In the genomic region with DNA sequence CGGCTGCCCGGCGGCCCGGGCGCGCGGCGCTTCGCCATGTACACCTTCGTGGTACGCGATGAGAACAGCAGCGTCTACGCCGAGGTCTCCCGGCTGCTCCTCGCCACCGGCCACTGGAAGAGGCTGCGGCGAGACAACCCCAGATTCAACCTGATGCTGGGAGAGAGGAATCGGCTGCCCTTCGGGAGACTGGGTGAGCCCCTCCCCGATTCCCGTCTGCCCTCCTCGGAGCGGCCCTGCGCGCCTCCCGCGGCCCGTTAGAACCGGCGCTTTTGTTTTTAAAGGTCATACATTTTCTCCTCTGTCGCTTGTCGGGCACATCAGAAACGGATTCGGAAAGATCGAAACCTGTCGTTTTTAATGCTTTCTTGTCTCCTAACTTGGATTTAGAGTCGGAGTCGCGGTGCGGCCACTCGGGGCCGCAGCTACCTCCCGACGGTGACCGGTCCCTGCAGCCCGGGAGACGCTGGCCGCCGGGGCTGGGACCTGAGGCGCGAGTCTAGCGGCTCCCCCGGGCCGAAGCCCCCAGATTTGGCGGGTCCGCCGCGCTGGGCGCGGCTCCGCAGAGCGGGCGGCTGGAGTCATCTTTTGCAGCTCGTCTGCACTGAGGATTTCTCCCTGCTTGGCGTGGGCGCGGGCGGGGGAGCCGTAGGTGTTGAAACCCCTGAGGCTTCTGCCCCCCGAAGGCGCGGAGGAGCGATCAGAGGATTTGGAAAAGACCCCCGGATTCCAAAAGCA, we compare ENCODE assay signal across 7 cellular contexts. TPM values are rescaled to one million over a fixed set of nuclear protein-coding genes. Genes with fewer than 3 reads are reported as not detected.
DNase-seq lines count a peak whose midpoint lies in the region; ATAC-seq and TF ChIP-seq lines count a peak whose summit lies in the region.

No MANE protein-coding gene starts in this region.

- H3K36me3 Mint-ChIP-seq in nephron progenitor cell (ENCODE audit: low read depth) = peaks cover 39% of the 10 kb centered on the region

- TF ChIP-seq CTCF in GM13976 (IDR thresholded peaks at IDR 0.05; ENCODE audit: borderline replicate concordance, control extremely low read depth, extremely low read depth, insufficient read depth, missing control alignments) (no peak), fibroblast of pulmonary artery (IDR thresholded peaks at IDR 0.05; ENCODE audit: low read length, missing control alignments) (no peak), nephron progenitor cell (IDR thresholded peaks at IDR 0.05) (no peak), upper lobe of left lung (IDR thresholded peaks at IDR 0.05) (no peak)

- in situ Hi-C loops in GM13976 (cut with MboI; ENCODE audit: low sequenced_read_pairs, unreplicated experiment) = no loop called here

- peak overlapping the region; percentile 83 for H3K4me3 ChIP-seq in fibroblast of pulmonary artery (replicated peaks; ENCODE audit: low read depth, low read length)
- peak overlapping the region; percentile 81 to 92 (median 88) for H3K4me3 ChIP-seq in upper lobe of left lung

- no peak for TF ChIP-seq EP300 in upper lobe of left lung (IDR thresholded peaks at IDR 0.05)

- ATAC-seq in HG02852 (IDR thresholded peaks at IDR 0.05; ENCODE audit: unreplicated experiment) (peak; percentile 15), upper lobe of left lung (ENCODE audit: low FRiP score in 2 of 2) (peak in 1 of 2 donors; percentile 44)

- H3K4me3 Mint-ChIP-seq in nephron progenitor cell = peak overlapping the region; percentile 97

- H3K4me1 Mint-ChIP-seq in nephron progenitor cell = peaks cover 27% of the 10 kb centered on the region

- no peaks in the 10 kb centered on the region for H3K9me3 Mint-ChIP-seq in nephron progenitor cell

- no peaks in the 10 kb centered on the region for H3K36me3 ChIP-seq in upper lobe of left lung

- no peak for TF ChIP-seq POLR2A in upper lobe of left lung (IDR thresholded peaks at IDR 0.05)

- WGBS in upper lobe of left lung, 2 donors = 0 to 1% methylated on average over 40 to 44 of the region's 77 CpGs

- peaks cover 3% of the 10 kb centered on the region for H3K27me3 Mint-ChIP-seq in nephron progenitor cell (ENCODE audit: low read depth, poor library complexity)

- no peaks in the 10 kb centered on the region for H3K27me3 ChIP-seq in upper lobe of left lung

- no peaks in the 10 kb centered on the region for H3K9me3 ChIP-seq in upper lobe of left lung

- peak overlapping the region; percentile 91 for H3K27ac Mint-ChIP-seq in nephron progenitor cell

- peak; percentile 51 for DNase-seq in GM13976 (ENCODE audit: low spot score)
- peak; percentile 64 for DNase-seq in NCI-H69 (lab: John Stamatoyannopoulos, UW)
- peak; percentile 8 for DNase-seq in activated T-helper 9 cell treated with anti-CD3 and anti-CD28 coated beads, Interleukin-2, amount 50 U/mL, for 16 hours (ENCODE audit: low read depth)
- peak; percentile 48 for DNase-seq in fibroblast of pulmonary artery (ENCODE audit: low read depth)
- peak; percentile 63 for DNase-seq in nephron progenitor cell
- peak; percentile 23 to 90 for DNase-seq in upper lobe of left lung

- peaks cover 18 to 42% (median 26%) of the 10 kb centered on the region in 4 donors for H3K4me1 ChIP-seq in upper lobe of left lung

- H3K27ac ChIP-seq in upper lobe of left lung = peak overlapping the region; percentile 83 to 93 (median 90)

RNA-seq across cellular contexts. Expression of gene TTL, which starts 0.5 kb away (rescaled TPM):
- 10 to 100 TPM; 11.5 to 45.4 (median 27.8) TPM for total RNA-seq in upper lobe of left lung

RNA-seq across cellular contexts. Expression of gene RGPD8, which starts 49.0 kb away (rescaled TPM):
- total RNA-seq in upper lobe of left lung = 10 to 100 TPM in 5 of 6 donors, 1 to 10 TPM in 1; 9.2 to 59.7 (median 20.4) TPM

RNA-seq across cellular contexts. Expression of gene POLR1B, which starts 59.8 kb away (rescaled TPM):
- 10 to 100 TPM in 5 of 6 donors, 1 to 10 TPM in 1; 6.7 to 22.5 (median 14.6) TPM for total RNA-seq in upper lobe of left lung

Comparison
In these comparisons a context has a peak if more than half of its experiments do, and no peak if none do; other contexts are left out.
1. DNase-seq: peak in every context shown above with its lines; median percentile 64 in NCI-H69; 63 in nephron progenitor cell; 56 in upper lobe of left lung; 51 in GM13976; 48 in fibroblast of pulmonary artery; 8 in activated T-helper 9 cell treated with anti-CD3 and anti-CD28 coated beads, Interleukin-2, amount 50 U/mL, for 16 hours.